Comparison of ENCODE assay signal across 9 cellular contexts in genomic region chr16:23182675-23183485, GRCh38. TPM values are rescaled to one million over a fixed set of nuclear protein-coding genes. Genes with fewer than 3 reads are reported as not detected.
DNase-seq lines count a peak whose midpoint lies in the region; ATAC-seq, FAIRE-seq and TF ChIP-seq lines count a peak whose summit lies in the region.
"Had no signal": no experiment of that assay in that cellular context is flagged by ENCODE, and none has a peak within 500 bp of the region (broad histone marks: within the 10 kb centered on the region; RNA-seq: fewer than 3 reads in every experiment).

TSS of gene SCNN1G (plus strand) at chr16:23182745. CDS start at chr16:23186272, 3,527 bp downstream.

- peaks cover 3% of the 10 kb centered on the region; the same call in 1 of the 2 replicates for H4K20me1 ChIP-seq in HepG2 (ENCODE audit: insufficient read depth, low read length)

- H3K27ac ChIP-seq in HepG2 (ENCODE audit: extremely low read length, insufficient read depth, low read length) = no peak within 1 kb of the TSS

- peak within 1 kb of the TSS; percentile 74 to 85 (median 81) for H3K4me3 Mint-ChIP-seq in brain
- peak within 1 kb of the TSS; percentile 69 for H3K4me3 Mint-ChIP-seq in type B pancreatic cell

- BruUV-seq in HepG2 (replicated peaks; lab: Mats Ljungman, UMichigan) = no TSS peak

- ATAC-seq in HepG2 = peak; percentile 60

- H3K9me3 ChIP-seq in HepG2 (ENCODE audit: low read length) = no peaks in the 10 kb centered on the region

- H3K27me3 ChIP-seq in HepG2 (ENCODE audit: control insufficient read depth in 1 of 2, insufficient read depth in 2 of 2, low read length in 2 of 2) = peaks cover 21 to 56% of the 10 kb centered on the region in 2 experiments

- TF ChIP-seq EP300 in HepG2 (IDR thresholded peaks at IDR 0.05; ENCODE audit: low read depth in 2 of 2, low read length in 2 of 2) = no peak
- TF ChIP-seq EP300 in HepG2 (CRISPR knock-in tag; IDR thresholded peaks at IDR 0.05; ENCODE audit: borderline replicate concordance) = no peak

- CTCF ChIA-PET in HepG2 (lab: Yijun Ruan, JAX; ENCODE audit: low intra/inter-chr PET ratio, low total read pairs) = interaction anchor here (8.0 kb wide), 1 partner anchor 250 kb away, joined by 251 read pairs; no protein-coding TSS in a partner anchor

- TF ChIP-seq POLR2A in HepG2 (IDR thresholded peaks at IDR 0.05; ENCODE audit: insufficient read depth in 1 of 2, low read depth in 2 of 2, low read length in 2 of 2) = no peak

- POLR2A ChIA-PET in HepG2 (lab: Yijun Ruan, JAX) = no interaction called here

- H3K27ac Mint-ChIP-seq in brain = peak within 1 kb of the TSS in 1 of 5 experiments; percentile 62
- no peak within 1 kb of the TSS for H3K27ac Mint-ChIP-seq in type B pancreatic cell

- H3K4me1 Mint-ChIP-seq in brain (peaks cover 5% of the 10 kb centered on the region), type B pancreatic cell (ENCODE audit: unreplicated experiment) (no peaks in the 10 kb centered on the region)

- FAIRE-seq in HepG2 (lab: Jason Lieb, UNC) = no peak
- FAIRE-seq: G401.6 had no signal

- no peak within 1 kb of the TSS for H2AFZ ChIP-seq in HepG2 (ENCODE audit: low read length)

- no peak within 1 kb of the TSS for H3K9ac ChIP-seq in HepG2 (ENCODE audit: insufficient read depth, low read depth, low read length)

- 10% methylated on average over 54 of the region's 70 CpGs for WGBS in HepG2 (ENCODE audit: low lambda C conversion rate)

- H3K27me3 Mint-ChIP-seq in brain (peaks cover 79% of the 10 kb centered on the region), type B pancreatic cell (peaks cover 74% of the 10 kb centered on the region)

- no peak for TF ChIP-seq RAD21 in HepG2 (CRISPR knock-in tag; IDR thresholded peaks at IDR 0.05)

- H3K4me3 ChIP-seq in HepG2 (replicated peaks in 1 of 3; ENCODE audit: insufficient read depth in 1 of 3, low read depth in 2 of 3, low read length in 3 of 3) = peak within 1 kb of the TSS in 2 of 3 experiments; percentile 1 to 56; a peak in 2 of 6 replicates

- H3K36me3 ChIP-seq in HepG2 (replicated peaks in 1 of 2; ENCODE audit: control insufficient read depth in 1 of 2, insufficient read depth in 2 of 2, low read length in 2 of 2) = no peaks in the 10 kb centered on the region

- no peaks in the 10 kb centered on the region for H3K36me3 Mint-ChIP-seq in brain
- no peaks in the 10 kb centered on the region for H3K36me3 Mint-ChIP-seq in type B pancreatic cell

- intact Hi-C loops in HepG2 (cut with micrococcal nuclease; ENCODE audit: unreplicated experiment) = loop anchor here (1.0 to 10.0 kb wide), 2 partner anchors 251 to 288 kb away; no protein-coding TSS in a partner anchor

- H3K79me2 ChIP-seq in HepG2 (ENCODE audit: insufficient read depth, low read length) = no peaks in the 10 kb centered on the region

- H3K4me1 ChIP-seq in HepG2 (ENCODE audit: insufficient read depth, low read length) = peaks cover 8% of the 10 kb centered on the region

- H3K9me3 Mint-ChIP-seq in brain (peaks cover 0 to 3% (median 0%) of the 10 kb centered on the region in 5 experiments), type B pancreatic cell (no peaks in the 10 kb centered on the region)

- DNase-seq in activated CD8-positive, alpha-beta memory T cell treated with anti-CD3 and anti-CD28 coated beads for 24 hours = peak; percentile 58
- no peak for DNase-seq in activated CD8-positive, alpha-beta memory T cell treated with anti-CD3 and anti-CD28 coated beads, Interleukin-2, amount 50 U/mL, for 48 hours
- DNase-seq in HK-2 (ENCODE audit: unreplicated experiment) (peak; percentile 38), HepG2 (ENCODE audit: low spot score) (no peak), type B pancreatic cell (ENCODE audit: extremely low spot score, unreplicated experiment) (no peak), hepatic stellate cell (ENCODE audit: low spot score) (no peak), hippocampal formation (lab: John Stamatoyannopoulos, UW) (no peak)

- peak; percentile 77 to 81 for TF ChIP-seq CTCF in brain (conservative IDR thresholded peaks at IDR 0.05)
- no peak for TF ChIP-seq CTCF in HepG2 (CRISPR knock-in tag; IDR thresholded peaks at IDR 0.05)
- peak; percentile 74 for TF ChIP-seq CTCF in type B pancreatic cell (conservative IDR thresholded peaks at IDR 0.05)

- in situ Hi-C loops in HepG2 (cut with HindIII; ENCODE audit: extremely low pct_ligation_motif_present, low pct_unique_long_range_greater_than_20kb) = loop anchor here (5.0 kb wide), 1 partner anchor 249 kb away; no protein-coding TSS in a partner anchor

- peak within 1 kb of the TSS; percentile 74 for H3K4me2 ChIP-seq in HepG2 (ENCODE audit: low read depth, low read length)

TF ChIP-seq in HepG2, 621 proteins besides CTCF, POLR2A, EP300 and RAD21 (continues in another document):
- TF ChIP-seq ZNF576 (CRISPR knock-in tag; IDR thresholded peaks at IDR 0.05) = peak; percentile 84; the same call in 1 of the 2 replicates
- TF ChIP-seq GLI4 (CRISPR knock-in tag; IDR thresholded peaks at IDR 0.05; ENCODE audit: borderline replicate concordance) = no peak
- no peak for TF ChIP-seq ZNF557 (CRISPR knock-in tag; IDR thresholded peaks at IDR 0.05)
- TF ChIP-seq SRY (CRISPR knock-in tag; IDR thresholded peaks at IDR 0.05) = 0 out of 2 replicates have a peak, but pooled peaks have one; percentile 14
- TF ChIP-seq ATAD3A (CRISPR knock-in tag; IDR thresholded peaks at IDR 0.05) = no peak
- 0 out of 2 replicates have a peak, but pooled peaks have one; percentile 16 for TF ChIP-seq ZNF350 (CRISPR knock-in tag; IDR thresholded peaks at IDR 0.05; ENCODE audit: borderline replicate concordance, low read depth)
- no peak for TF ChIP-seq MBD4 (IDR thresholded peaks at IDR 0.05; ENCODE audit: borderline replicate concordance, low read length)
- TF ChIP-seq CAMTA2 (CRISPR knock-in tag; IDR thresholded peaks at IDR 0.05; ENCODE audit: borderline replicate concordance) = no peak
- no peak for TF ChIP-seq EED (CRISPR knock-in tag; IDR thresholded peaks at IDR 0.05)
- no peak for TF ChIP-seq ZBTB8A (CRISPR knock-in tag; IDR thresholded peaks at IDR 0.05; ENCODE audit: borderline replicate concordance, low read depth)
- TF ChIP-seq REPIN1 (CRISPR knock-in tag; IDR thresholded peaks at IDR 0.05; ENCODE audit: borderline replicate concordance, low read depth) = no peak
- 0 out of 2 replicates have a peak, but pooled peaks have one; percentile 17 for TF ChIP-seq UBTF (CRISPR knock-in tag; IDR thresholded peaks at IDR 0.05)

RNA-seq across cellular contexts. Expression of gene SCNN1G, which starts in this region (rescaled TPM):
- polyA plus RNA-seq in brain (ENCODE audit: insufficient read depth, low read depth, low replicate concordance) (not detected), HepG2 (2011; rRNA removed) (not detected in 2 replicates)
- total RNA-seq in HepG2 (2016; rRNA removed; fragmentation: Illumina TruSeq; extraction: Trizol) (not detected in 2 replicates), type B pancreatic cell (ENCODE audit: low replicate concordance) (1.3 and 1.4 TPM in 2 replicates)
- not detected in 2 replicates for total RNA-seq in HepG2 (2016; cell fraction: cytosol; rRNA removed; fragmentation: Illumina TruSeq; extraction: Trizol; ENCODE audit: low read depth)
- not detected in 2 replicates for total RNA-seq in HepG2 (2016; cell fraction: insoluble cytoplasmic fraction; rRNA removed; fragmentation: Illumina TruSeq; extraction: Trizol)
- not detected in 2 replicates for total RNA-seq in HepG2 (2016; cell fraction: membrane; rRNA removed; fragmentation: Illumina TruSeq; extraction: Trizol)
- total RNA-seq in HepG2 (2016; cell fraction: nucleus; rRNA removed; fragmentation: Illumina TruSeq; extraction: Trizol) = not detected in 2 replicates
- polyA plus RNA-seq in HepG2 (2011; cell fraction: cytosol; rRNA removed) = not detected in 2 replicates
- polyA plus RNA-seq in HepG2 (2011; cell fraction: nucleus; rRNA removed) = not detected in 2 replicates
- not detected in 2 replicates for polyA plus RNA-seq in HepG2 (2012)
- polyA plus RNA-seq in HepG2 (2016; cell fraction: cytosol; fragmentation: Illumina TruSeq; extraction: Trizol; ENCODE audit: low read depth) = not detected in 2 replicates
- polyA plus RNA-seq in HepG2 (2016; cell fraction: insoluble cytoplasmic fraction; fragmentation: Illumina TruSeq; extraction: Trizol; ENCODE audit: low read depth) = not detected in 2 replicates
- polyA plus RNA-seq in HepG2 (2016; cell fraction: membrane; fragmentation: Illumina TruSeq; extraction: Trizol; ENCODE audit: low read depth) = not detected in 2 replicates
- polyA plus RNA-seq in HepG2 (2016; cell fraction: nucleus; fragmentation: Illumina TruSeq; extraction: Trizol; ENCODE audit: insufficient read depth, low read depth) = not detected in 2 replicates
- polyA minus RNA-seq in HepG2 (2011; rRNA and poly(A)+ RNA removed; ENCODE audit: low replicate concordance) = not detected in 2 replicates
- not detected in 2 replicates for polyA minus RNA-seq in HepG2 (2011; cell fraction: cytosol; rRNA and poly(A)+ RNA removed)
- polyA minus RNA-seq in HepG2 (2011; cell fraction: nucleus; rRNA and poly(A)+ RNA removed) = not detected in 2 replicates

Comparison
In these comparisons a context has a peak if more than half of its experiments do, and no peak if none do; other contexts are left out.
1. DNase-seq: peak in activated CD8-positive, alpha-beta memory T cell treated with anti-CD3 and anti-CD28 coated beads for 24 hours (single experiment) and HK-2 (single experiment); none in activated CD8-positive, alpha-beta memory T cell treated with anti-CD3 and anti-CD28 coated beads, Interleukin-2, amount 50 U/mL, for 48 hours (single experiment), HepG2 (single experiment), type B pancreatic cell (single experiment), hepatic stellate cell (single experiment) and hippocampal formation (0 of 2).
2. Peak in ATAC-seq, H3K4me3 ChIP-seq and H3K4me2 ChIP-seq in HepG2; RNA of the gene not detected or under 1 TPM.